ENCODE assay signal across 14 cellular contexts in genomic region chr14:98665019-98665418, GRCh38.
"Had no signal": no experiment of that assay in that cellular context is flagged by ENCODE, and none has a peak within 500 bp of the region (broad histone marks: within the 10 kb centered on the region; RNA-seq: fewer than 3 reads in every experiment).

No MANE protein-coding gene starts in this region.

- H3K27ac Mint-ChIP-seq: activated naive CD8-positive, alpha-beta T cell; natural killer cell treated with Interleukin-12 subunit alpha and Interleukin-12 subunit beta and Interleukin-15 and Interleukin-18, amount 100 ng/mL, for 72 hours; progenitor cell of endocrine pancreas had no signal

- DNase-seq: activated CD4-positive, alpha-beta T cell treated with anti-CD3 and anti-CD28 coated beads, Interleukin-2, amount 50 U/mL, for 4 hours; activated effector memory CD4-positive, alpha-beta T cell treated with anti-CD3 and anti-CD28 coated beads, Interleukin-2, amount 50 U/mL, for 16 hours; activated T-cell treated with anti-CD3 and anti-CD28 coated beads, Interleukin-2, amount 50 U/mL, for 4 hours; anterior cingulate cortex; cerebellar nuclear complex; hypothalamus; left cardiac atrium; occipital lobe; right cardiac atrium; small intestine had no signal

- H3K4me3 Mint-ChIP-seq: activated naive CD8-positive, alpha-beta T cell; activated T-cell treated with anti-CD3 and anti-CD28 coated beads, Interleukin-2, amount 50 U/mL, for 4 hours; natural killer cell treated with Interleukin-12 subunit alpha and Interleukin-12 subunit beta and Interleukin-15 and Interleukin-18, amount 100 ng/mL, for 72 hours had no signal

- ATAC-seq: activated CD4-positive, CD25-positive, alpha-beta regulatory T cell treated with anti-CD3 and anti-CD28 coated beads, Interleukin-2, amount 50 U/mL, for 24 hours; activated T-cell treated with anti-CD3 and anti-CD28 coated beads, Interleukin-2, amount 50 U/mL, for 4 hours; left cardiac atrium; natural killer cell treated with Interleukin-12 subunit alpha and Interleukin-12 subunit beta and Interleukin-15 and Interleukin-18, amount 100 ng/mL, for 72 hours; right cardiac atrium had no signal

- H3K9me3 Mint-ChIP-seq: activated T-cell treated with anti-CD3 and anti-CD28 coated beads, Interleukin-2, amount 50 U/mL, for 4 hours; natural killer cell treated with Interleukin-12 subunit alpha and Interleukin-12 subunit beta and Interleukin-15 and Interleukin-18, amount 100 ng/mL, for 72 hours had no signal

- H3K36me3 Mint-ChIP-seq: activated naive CD8-positive, alpha-beta T cell; natural killer cell treated with Interleukin-12 subunit alpha and Interleukin-12 subunit beta and Interleukin-15 and Interleukin-18, amount 100 ng/mL, for 72 hours had no signal

- H3K27me3 Mint-ChIP-seq: activated naive CD8-positive, alpha-beta T cell had no signal
